14 cellular contexts compared by ENCODE assay signal in genomic region chr11:112179601-112180000, GRCh38. TPM values are rescaled to one million over a fixed set of nuclear protein-coding genes. Genes with fewer than 3 reads are reported as not detected.
A peak's percentile ranks its signal among the peaks of the same experiment; 100 is the strongest.
DNase-seq lines count a peak whose midpoint lies in the region; ATAC-seq, FAIRE-seq and TF ChIP-seq lines count a peak whose summit lies in the region.
"Had no signal": no experiment of that assay in that cellular context is flagged by ENCODE, and none has a peak within 500 bp of the region (broad histone marks: within the 10 kb centered on the region; RNA-seq: fewer than 3 reads in every experiment).

No MANE protein-coding gene starts in this region.

- DNase-seq in left ventricle myocardium superior (no peak), Right ventricle myocardium inferior (ENCODE audit: missing footprints) (no peak), SKM-1 treated with dmso at 0.1 percent for 144 hours (lab: John Stamatoyannopoulos, UW; ENCODE audit: unreplicated experiment) (peak; percentile 79), upper lobe of right lung (no peak), GM19239 (ENCODE audit: insufficient read length, low spot score) (no peak), HEK293T (ENCODE audit: extremely low spot score) (no peak)
- DNase-seq: activated CD8-positive, alpha-beta memory T cell treated with anti-CD3 and anti-CD28 coated beads, Interleukin-2, amount 10 ng/mL, durations not matched to agents 7 days and 5 days; NCI-H345; ovary; trophoblast cell had no signal

- no peak for TF ChIP-seq CTCF in upper lobe of right lung (IDR thresholded peaks at IDR 0.05)

- no peak for FAIRE-seq in GM19239 (lab: Jason Lieb, UNC)
- FAIRE-seq: A549 had no signal

- intact Hi-C loops in left ventricle myocardium superior (cut with micrococcal nuclease): no loop called here
- intact Hi-C loops in Right ventricle myocardium inferior (cut with DNase I): loop anchor here (10.0 kb wide), 1 partner anchor 255 kb away; no protein-coding TSS in a partner anchor
- intact Hi-C loops in upper lobe of right lung (cut with DNase I): no loop called here

- no peaks in the 10 kb centered on the region for H3K9me3 ChIP-seq in upper lobe of right lung
- H3K9me3 ChIP-seq: A549, ovary had no signal

- ATAC-seq in left ventricle myocardium superior (peak; percentile 9), Right ventricle myocardium inferior (no peak), HG03175 (IDR thresholded peaks at IDR 0.05; ENCODE audit: unreplicated experiment) (peak; percentile 61), upper lobe of right lung (peak; percentile 82), HG02840 (IDR thresholded peaks at IDR 0.05; ENCODE audit: low FRiP score, unreplicated experiment) (no peak)
- ATAC-seq: A549; activated CD8-positive, alpha-beta memory T cell treated with anti-CD3 and anti-CD28 coated beads, Interleukin-2, amount 10 ng/mL, durations not matched to agents 7 days and 5 days had no signal

- H3K4me1 ChIP-seq in upper lobe of right lung: peaks cover 5% of the 10 kb centered on the region

- no peaks in the 10 kb centered on the region for H3K27me3 ChIP-seq in upper lobe of right lung
- H3K27me3 ChIP-seq: ovary had no signal

- no peak overlapping the region for H3K27ac ChIP-seq in upper lobe of right lung
- H3K27ac ChIP-seq: A549, ovary had no signal

- H3K36me3 ChIP-seq in upper lobe of right lung: no peaks in the 10 kb centered on the region
- H3K36me3 ChIP-seq: ovary had no signal

- CTCF ChIA-PET in HEK293T (lab: Yijun Ruan, JAX): no interaction called here

- POLR2A ChIA-PET in HEK293T (lab: Yijun Ruan, JAX): no interaction called here

- no peak overlapping the region for H3K4me3 ChIP-seq in upper lobe of right lung
- H3K4me3 ChIP-seq: A549, ovary had no signal

TF ChIP-seq in HEK293T, 16 proteins besides CTCF, POLR2A, EP300 and RAD21:
- TF ChIP-seq CTBP1 (IDR thresholded peaks at IDR 0.05; ENCODE audit: borderline replicate concordance) (no peak), FOXK2 (IDR thresholded peaks at IDR 0.05) (no peak), SP1 (IDR thresholded peaks at IDR 0.05) (no peak), ARNT (IDR thresholded peaks at IDR 0.05) (no peak), HDGF (IDR thresholded peaks at IDR 0.05; ENCODE audit: borderline replicate concordance) (no peak)
TF ChIP-seq in HEK293T: peak in this region for 0.

RNA-seq across cellular contexts. Expression of gene BCO2, which starts 4.3 kb away (rescaled TPM):
- total RNA-seq in left ventricle myocardium superior (137 TPM), Right ventricle myocardium inferior (155 TPM), upper lobe of right lung (7.7 TPM)

RNA-seq across cellular contexts. Expression of gene TEX12, which starts 12.4 kb away (rescaled TPM):
- total RNA-seq in left ventricle myocardium superior (not detected), Right ventricle myocardium inferior (0.54 TPM), upper lobe of right lung (not detected)
- total RNA-seq: activated CD8-positive, alpha-beta memory T cell treated with anti-CD3 and anti-CD28 coated beads, Interleukin-2, amount 10 ng/mL, durations not matched to agents 7 days and 5 days; HT1080 had no signal

RNA-seq across cellular contexts. Expression of gene IL18, which starts 15.7 kb away (rescaled TPM):
- 2.3 TPM for total RNA-seq in left ventricle myocardium superior
- 1.8 TPM for total RNA-seq in Right ventricle myocardium inferior
- total RNA-seq in upper lobe of right lung: 49.9 TPM

RNA-seq across cellular contexts. Expression of gene PTS, which starts 46.6 kb away (rescaled TPM):
- total RNA-seq in left ventricle myocardium superior: 25.2 TPM
- 31.4 TPM for total RNA-seq in Right ventricle myocardium inferior
- total RNA-seq in upper lobe of right lung: 22.5 TPM

Comparison
In these comparisons a context has a peak if more than half of its experiments do, and no peak if none do; other contexts are left out.
1. ATAC-seq: peak in left ventricle myocardium superior (single experiment), HG03175 (single experiment) and upper lobe of right lung (single experiment); none in Right ventricle myocardium inferior (single experiment) and HG02840 (single experiment).
2. RNA of gene BCO2, which starts 4.3 kb away (total RNA-seq): 155 TPM in Right ventricle myocardium inferior (single experiment) and 137 TPM in left ventricle myocardium superior (single experiment); 7.7 TPM in upper lobe of right lung (single experiment); every median in the first group is over 10 times any median in the second.
3. RNA of gene IL18, which starts 15.7 kb away (total RNA-seq): 49.9 TPM in upper lobe of right lung (single experiment); 2.3 TPM in left ventricle myocardium superior (single experiment) and 1.8 TPM in Right ventricle myocardium inferior (single experiment); every median in the first group is over 10 times any median in the second.